ENCODE assay signal across 8 cellular contexts in genomic region chr17:59845595-59846390, GRCh38. TPM values are rescaled to one million over a fixed set of nuclear protein-coding genes. Genes with fewer than 3 reads are reported as not detected.
DNase-seq lines count a peak whose midpoint lies in the region; ATAC-seq and TF ChIP-seq lines count a peak whose summit lies in the region.

No MANE protein-coding gene starts in this region.

- no peaks in the 10 kb centered on the region for H3K27me3 ChIP-seq in MM.1S (replicated peaks; ENCODE audit: insufficient read depth, low read length)
- no peaks in the 10 kb centered on the region for H3K27me3 ChIP-seq in colonic mucosa
- no peaks in the 10 kb centered on the region for H3K27me3 ChIP-seq in upper lobe of left lung

- intact Hi-C loops in colonic mucosa (cut with DNase I) = no loop called here

- peak overlapping the region; percentile 56 for H3K9ac ChIP-seq in MM.1S (ENCODE audit: low read length)
- H3K9ac ChIP-seq in SK-N-MC (ENCODE audit: insufficient read length) = no peak overlapping the region
- peak overlapping the region; percentile 57 to 96 for H3K9ac ChIP-seq in colonic mucosa (ENCODE audit: low read depth in 2 of 2, low read length in 2 of 2)

- H3K27ac ChIP-seq in MM.1S (ENCODE audit: low read length) (peak overlapping the region; percentile 93), SK-N-MC (peak overlapping the region; percentile 70), colonic mucosa (peak overlapping the region; percentile 100), mesodermal cell (ENCODE audit: low read depth, low read length, severe bottlenecking) (peak overlapping the region; percentile 54), upper lobe of left lung (peak overlapping the region; percentile 83 to 93 (median 88))

- DNase-seq in ELF-1 (ENCODE audit: low read depth, low spot score) = peak; percentile 82
- DNase-seq in MM.1S = peak; percentile 85
- DNase-seq in SK-N-MC (ENCODE audit: low read depth, low spot score) = no peak
- DNase-seq in colonic mucosa = peak; percentile 89
- peak in 1 of 2 donors; percentile 74 for DNase-seq in upper lobe of left lung

- peak in 1 of 4 donors; percentile 41 for TF ChIP-seq POLR2A in upper lobe of left lung (IDR thresholded peaks at IDR 0.05)

- peak overlapping the region; percentile 63 for H3K4me2 ChIP-seq in MM.1S (ENCODE audit: low read depth, low read length)

- peak overlapping the region; percentile 27 for H2AFZ ChIP-seq in MM.1S (ENCODE audit: low read length)

- no peaks in the 10 kb centered on the region for H4K20me1 ChIP-seq in MM.1S (ENCODE audit: insufficient read depth, low read length)

- H3K4me3 ChIP-seq in MM.1S (ENCODE audit: low read length) (peak overlapping the region; percentile 13), SK-N-MC (no peak overlapping the region), colonic mucosa (no peak overlapping the region), mesodermal cell (ENCODE audit: extremely low read depth, insufficient read depth, low read length, poor library complexity, severe bottlenecking) (no peak overlapping the region), upper lobe of left lung (peak overlapping the region in 1 of 4 donors; percentile 8)

- 100% methylated on average over 1 of the region's 3 CpGs; no CpG with 5 or more reads in 1 of the 2 experiments for WGBS in mesodermal cell (ENCODE audit: insufficient coverage in 2 of 2), 2 experiments
- whole genome bisulfite sequencing in upper lobe of left lung, 2 donors = 27 to 52% methylated on average over 3 of the region's 3 CpGs

- H3K79me2 ChIP-seq in MM.1S (ENCODE audit: low read length) = no peaks in the 10 kb centered on the region

- peaks cover 31% of the 10 kb centered on the region for H3K4me1 ChIP-seq in MM.1S (ENCODE audit: low read length)
- peaks cover 31% of the 10 kb centered on the region for H3K4me1 ChIP-seq in colonic mucosa
- H3K4me1 ChIP-seq in mesodermal cell (ENCODE audit: control insufficient read depth, insufficient read depth, low read length, poor library complexity, severe bottlenecking) = peaks cover 9% of the 10 kb centered on the region
- peaks cover 44 to 78% (median 60%) of the 10 kb centered on the region in 4 donors for H3K4me1 ChIP-seq in upper lobe of left lung

- H3K9me3 ChIP-seq in MM.1S (replicated peaks; ENCODE audit: insufficient read depth, low read length) (no peaks in the 10 kb centered on the region), SK-N-MC (ENCODE audit: low read depth, low read length) (no peaks in the 10 kb centered on the region), colonic mucosa (no peaks in the 10 kb centered on the region), mesodermal cell (ENCODE audit: control insufficient read depth, low read length) (no peaks in the 10 kb centered on the region), upper lobe of left lung (no peaks in the 10 kb centered on the region)

- peaks cover 35% of the 10 kb centered on the region for H3F3A ChIP-seq in MM.1S (ENCODE audit: insufficient read depth, low read length)

- H3K36me3 ChIP-seq in MM.1S (replicated peaks; ENCODE audit: insufficient read depth, low read length) (no peaks in the 10 kb centered on the region), SK-N-MC (ENCODE audit: insufficient read depth, low read length) (no peaks in the 10 kb centered on the region), colonic mucosa (no peaks in the 10 kb centered on the region), mesodermal cell (ENCODE audit: control insufficient read depth, insufficient read depth, low read length) (peaks cover 14% of the 10 kb centered on the region), upper lobe of left lung (peaks cover 0 to 18% (median 0%) of the 10 kb centered on the region in 4 donors)

- H3K9me2 ChIP-seq in MM.1S (replicated peaks; ENCODE audit: insufficient read depth, low read length) = no peaks in the 10 kb centered on the region

- TF ChIP-seq EP300 in upper lobe of left lung (IDR thresholded peaks at IDR 0.05) = peak in 2 of 4 donors; percentile 4 to 60

- ATAC-seq in upper lobe of left lung (ENCODE audit: low FRiP score in 2 of 2) (peak; percentile 22 to 81), GM21390 (IDR thresholded peaks at IDR 0.05; ENCODE audit: unreplicated experiment) (no peak), HG03097 (IDR thresholded peaks at IDR 0.05; ENCODE audit: low FRiP score, unreplicated experiment) (no peak)

- TF ChIP-seq CTCF in MM.1S (IDR thresholded peaks at IDR 0.05; ENCODE audit: low read length) (0 out of 2 replicates have a peak, but pooled peaks have one; percentile 6), colonic mucosa (IDR thresholded peaks at IDR 0.05) (no peak), upper lobe of left lung (IDR thresholded peaks at IDR 0.05) (peak in 1 of 6 experiments; percentile 22)

RNA-seq across cellular contexts. Expression of gene TUBD1, which starts 47.0 kb away (rescaled TPM):
- 1 to 10 TPM; 5.9 to 7.9 TPM for total RNA-seq in colonic mucosa
- 16.8 TPM for polyA plus RNA-seq in mesodermal cell (2013, experiment 1 of 2)
- polyA plus RNA-seq in mesodermal cell (2013, experiment 2 of 2) = 16.3 TPM
- 10 to 100 TPM in 1 of 6 donors, 1 to 10 TPM in 5; 3.1 to 52.4 (median 7.6) TPM for total RNA-seq in upper lobe of left lung

RNA-seq across cellular contexts. Expression of gene RPS6KB1, which starts 47.1 kb away (rescaled TPM):
- 10 to 100 TPM; 24.1 to 26.8 TPM for total RNA-seq in colonic mucosa
- polyA plus RNA-seq in mesodermal cell (2013, experiment 1 of 2) = 16.2 TPM
- polyA plus RNA-seq in mesodermal cell (2013, experiment 2 of 2) = 17.1 TPM
- total RNA-seq in upper lobe of left lung = 10 to 100 TPM; 13.1 to 60.8 (median 30.3) TPM

Comparison
In these comparisons a context has a peak if more than half of its experiments do, and no peak if none do; other contexts are left out.
1. ATAC-seq: peak in upper lobe of left lung (2 of 2); none in GM21390 (single experiment) and HG03097 (single experiment).
2. Peak in every context shown above with its lines, with median percentiles within 50 percentile points of each other: H3K27ac ChIP-seq.